Comparison of ENCODE assay signal across 15 cellular contexts in genomic region chr2:27393225-27393624, GRCh38.
"Had no signal": no experiment of that assay in that cellular context is flagged by ENCODE, and none has a peak within 500 bp of the region (broad histone marks: within the 10 kb centered on the region; RNA-seq: fewer than 3 reads in every experiment).

No MANE protein-coding gene starts in this region.

- H3K9me3 Mint-ChIP-seq: naive thymus-derived CD8-positive, alpha-beta T cell; neural progenitor cell; stimulated activated naive B cell treated with anti-CD40 and anti-IgM and Interleukin-4, amounts not matched to agents 10 μg/mL and 1 μg/mL and 100 μg/mL, for 72 hours had no signal

- H3K4me3 ChIP-seq: heart left ventricle, neural progenitor cell, pancreas, prostate gland, right lobe of liver, tibial artery had no signal

- H3K36me3 ChIP-seq: neural progenitor cell, pancreas, prostate gland had no signal

- H3K27ac Mint-ChIP-seq: neural progenitor cell; stimulated activated naive B cell treated with anti-CD40 and anti-IgM and Interleukin-4, amounts not matched to agents 10 μg/mL and 1 μg/mL and 100 μg/mL, for 72 hours had no signal

- ATAC-seq: esophagus mucosa; heart left ventricle; naive thymus-derived CD8-positive, alpha-beta T cell; pancreas; right lobe of liver; stimulated activated naive B cell treated with anti-CD40 and anti-IgM and Interleukin-4, amounts not matched to agents 10 μg/mL and 1 μg/mL and 100 μg/mL, for 72 hours had no signal

- H3K27ac ChIP-seq: heart left ventricle, neural progenitor cell, pancreas, prostate gland, right lobe of liver, tibial artery had no signal

- H3K27me3 ChIP-seq: heart left ventricle, neural progenitor cell, pancreas, right lobe of liver, tibial artery had no signal

- H3K4me1 ChIP-seq: heart left ventricle, neural progenitor cell, pancreas, prostate gland, right lobe of liver, tibial artery had no signal

- DNase-seq: effector memory CD4-positive, alpha-beta T cell; heart left ventricle; hippocampal formation; kidney glomerular epithelial cell; mesendoderm; naive thymus-derived CD8-positive, alpha-beta T cell; occipital lobe; pancreas; right lobe of liver; stimulated activated CD4-positive, alpha-beta T cell treated with anti-CD3 and anti-CD28 coated beads, Interleukin-4, amount 100 ng/mL, for 1 hour; stimulated activated naive B cell treated with anti-CD40 and anti-IgM and Interleukin-4, amounts not matched to agents 10 μg/mL and 1 μg/mL and 100 μg/mL, for 72 hours; tibial artery had no signal

- H3K4me3 Mint-ChIP-seq: naive thymus-derived CD8-positive, alpha-beta T cell; neural progenitor cell; stimulated activated naive B cell treated with anti-CD40 and anti-IgM and Interleukin-4, amounts not matched to agents 10 μg/mL and 1 μg/mL and 100 μg/mL, for 72 hours had no signal

- H3K27me3 Mint-ChIP-seq: naive thymus-derived CD8-positive, alpha-beta T cell; stimulated activated naive B cell treated with anti-CD40 and anti-IgM and Interleukin-4, amounts not matched to agents 10 μg/mL and 1 μg/mL and 100 μg/mL, for 72 hours had no signal

- H3K9me3 ChIP-seq: heart left ventricle, pancreas, prostate gland, right lobe of liver, tibial artery had no signal
